In the genomic region with DNA sequence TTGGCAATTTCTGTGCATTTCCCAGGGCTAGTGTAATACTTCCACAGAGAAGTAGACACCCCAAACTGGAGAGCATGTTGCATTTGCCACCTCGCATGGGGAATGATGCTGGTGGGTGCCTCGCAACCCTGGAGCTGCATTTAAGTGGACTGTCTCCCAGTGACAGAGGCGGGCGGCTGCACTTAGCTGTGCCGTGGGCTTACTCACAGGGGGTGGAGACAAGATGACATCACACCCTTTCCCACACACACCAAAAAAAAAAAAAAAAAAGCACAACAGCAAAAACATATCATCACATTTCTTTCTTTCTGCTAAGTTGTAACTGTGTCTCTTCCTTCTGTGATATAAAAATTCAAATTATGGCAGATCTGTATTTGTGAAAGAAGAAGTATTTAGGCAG, we compare ENCODE assay signal across 8 cellular contexts. TPM values are rescaled to one million over a fixed set of nuclear protein-coding genes. Genes with fewer than 3 reads are reported as not detected.
DNase-seq lines count a peak whose midpoint lies in the region; ATAC-seq, FAIRE-seq and TF ChIP-seq lines count a peak whose summit lies in the region.
"Had no signal": no experiment of that assay in that cellular context is flagged by ENCODE, and none has a peak within 500 bp of the region (broad histone marks: within the 10 kb centered on the region; RNA-seq: fewer than 3 reads in every experiment).

A gene with protein sequence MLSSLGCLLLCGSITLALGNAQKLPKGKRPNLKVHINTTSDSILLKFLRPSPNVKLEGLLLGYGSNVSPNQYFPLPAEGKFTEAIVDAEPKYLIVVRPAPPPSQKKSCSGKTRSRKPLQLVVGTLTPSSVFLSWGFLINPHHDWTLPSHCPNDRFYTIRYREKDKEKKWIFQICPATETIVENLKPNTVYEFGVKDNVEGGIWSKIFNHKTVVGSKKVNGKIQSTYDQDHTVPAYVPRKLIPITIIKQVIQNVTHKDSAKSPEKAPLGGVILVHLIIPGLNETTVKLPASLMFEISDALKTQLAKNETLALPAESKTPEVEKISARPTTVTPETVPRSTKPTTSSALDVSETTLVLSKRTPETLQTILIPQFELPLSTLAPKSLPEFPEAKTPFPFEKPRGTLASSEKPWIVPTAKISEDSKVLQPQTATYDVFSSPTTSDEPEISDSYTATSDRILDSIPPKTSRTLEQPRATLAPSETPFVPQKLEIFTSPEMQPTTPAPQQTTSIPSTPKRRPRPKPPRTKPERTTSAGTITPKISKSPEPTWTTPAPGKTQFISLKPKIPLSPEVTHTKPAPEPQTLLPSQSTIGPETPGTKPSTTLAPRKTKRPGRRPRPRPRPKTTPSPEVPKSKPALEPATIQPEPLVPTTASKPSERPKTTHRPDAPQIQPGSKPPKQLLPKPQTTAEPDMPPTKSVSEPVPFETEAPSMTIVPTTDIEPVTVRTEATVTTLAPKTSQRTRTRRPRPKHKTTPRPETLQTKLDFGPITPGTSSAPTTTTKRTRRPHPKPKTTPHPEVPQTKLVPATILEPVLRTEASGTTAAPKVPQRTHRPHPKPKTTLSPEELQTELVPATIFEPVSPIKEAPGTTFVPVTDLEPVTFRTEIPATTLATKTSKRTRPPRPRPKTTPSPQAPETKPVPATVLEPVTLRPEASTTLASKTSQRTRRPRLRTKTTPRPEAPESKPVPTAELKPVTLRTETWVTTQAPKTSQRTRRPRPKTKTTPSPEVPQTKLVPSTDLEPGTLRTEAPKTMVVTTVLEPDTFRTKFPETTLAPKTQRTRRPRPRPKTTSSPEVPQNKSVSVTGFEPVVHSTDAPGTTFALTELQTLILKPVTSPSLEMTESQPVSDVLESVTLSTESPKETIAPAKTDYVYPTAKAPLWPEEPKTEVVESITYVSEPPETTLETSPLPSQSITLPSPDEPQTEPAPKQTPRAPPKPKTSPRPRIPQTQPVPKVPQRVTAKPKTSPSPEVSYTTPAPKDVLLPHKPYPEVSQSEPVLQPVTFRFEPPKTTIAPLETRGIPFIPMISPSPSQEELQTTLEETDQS (N-terminal part only) (minus strand): TSS at position 113 of the 400 bp plus-strand sequence. CDS start 37 bp downstream, at position 76.

- H3K27me3 ChIP-seq in left ventricle myocardium inferior (ENCODE audit: low read depth) = no peaks in the 10 kb centered on the region
- H3K27me3 ChIP-seq in sigmoid colon = no peaks in the 10 kb centered on the region

- intact Hi-C loops in left ventricle myocardium inferior (cut with micrococcal nuclease) (no loop called here), sigmoid colon (cut with DNase I) (loop anchor here (5.0 to 10.0 kb wide), 2 partner anchors 79 to 201 kb away; no protein-coding TSS in a partner anchor)

- DNase-seq in HTR-8/SVneo (ENCODE audit: insufficient read length, low spot score) (peak; percentile 65), left ventricle myocardium inferior (peak; percentile 66), sigmoid colon (peak; percentile 93)

- H3K4me3 ChIP-seq in left ventricle myocardium inferior = peak within 1 kb of the TSS; percentile 61
- H3K4me3 ChIP-seq in sigmoid colon = peak within 1 kb of the TSS; percentile 38 to 51 (median 43)

- TF ChIP-seq CTCF in left ventricle myocardium inferior (IDR thresholded peaks at IDR 0.05; ENCODE audit: borderline replicate concordance) = no peak
- no peak for TF ChIP-seq CTCF in sigmoid colon (IDR thresholded peaks at IDR 0.05)

- whole genome bisulfite sequencing in adipose tissue, 3 donors = 20 to 31% (median 23%) methylated on average over 5 of the region's 5 CpGs
- WGBS in sigmoid colon, 2 donors = 5 to 37% methylated on average over 5 of the region's 5 CpGs

- peak; percentile 38 to 47 for TF ChIP-seq POLR2A in sigmoid colon (IDR thresholded peaks at IDR 0.05)

- H3K27ac ChIP-seq in adipose tissue (ENCODE audit: low read depth, low read length) = no peak within 1 kb of the TSS
- H3K27ac ChIP-seq in left ventricle myocardium inferior (replicated peaks) = peak within 1 kb of the TSS; percentile 67
- peak within 1 kb of the TSS; percentile 75 to 80 (median 78) for H3K27ac ChIP-seq in sigmoid colon

- H3K4me1 ChIP-seq in left ventricle myocardium inferior = peaks cover 17% of the 10 kb centered on the region
- H3K4me1 ChIP-seq in sigmoid colon = peaks cover 0 to 40% (median 32%) of the 10 kb centered on the region in 4 donors

- FAIRE-seq in HTR-8/SVneo (lab: Jason Lieb, UNC) = peak; percentile 74

- H3K36me3 ChIP-seq in left ventricle myocardium inferior (no peaks in the 10 kb centered on the region), sigmoid colon (no peaks in the 10 kb centered on the region)

- no peaks in the 10 kb centered on the region for H3K9me3 ChIP-seq in left ventricle myocardium inferior (replicated peaks)
- H3K9me3 ChIP-seq in sigmoid colon = no peaks in the 10 kb centered on the region

- TF ChIP-seq EP300 in sigmoid colon (IDR thresholded peaks at IDR 0.05) = no peak

- ATAC-seq in HG02938 (IDR thresholded peaks at IDR 0.05; ENCODE audit: unreplicated experiment) (no peak), HG03175 (IDR thresholded peaks at IDR 0.05; ENCODE audit: unreplicated experiment) (no peak), GM21528 (IDR thresholded peaks at IDR 0.05; ENCODE audit: low FRiP score, unreplicated experiment) (no peak)
- ATAC-seq: Panc1 had no signal

RNA-seq across cellular contexts. Expression of the gene that starts here (rescaled TPM):
- 10 to 100 TPM in 2 of 3 donors, 1 to 10 TPM in 1; 2.4 to 16.4 (median 16.1) TPM for polyA plus RNA-seq in adipose tissue
- total RNA-seq in left ventricle myocardium inferior = 23.6 TPM
- total RNA-seq in sigmoid colon = 100 to 1,000 TPM in 1 of 4 donors, 10 to 100 TPM in 3; 30.4 to 177 (median 77.9) TPM
- polyA plus RNA-seq in sigmoid colon = 10 to 100 TPM in 1 of 3 donors, 1 to 10 TPM in 2; 1.2 to 21.1 (median 4.8) TPM
